In the genomic region with DNA sequence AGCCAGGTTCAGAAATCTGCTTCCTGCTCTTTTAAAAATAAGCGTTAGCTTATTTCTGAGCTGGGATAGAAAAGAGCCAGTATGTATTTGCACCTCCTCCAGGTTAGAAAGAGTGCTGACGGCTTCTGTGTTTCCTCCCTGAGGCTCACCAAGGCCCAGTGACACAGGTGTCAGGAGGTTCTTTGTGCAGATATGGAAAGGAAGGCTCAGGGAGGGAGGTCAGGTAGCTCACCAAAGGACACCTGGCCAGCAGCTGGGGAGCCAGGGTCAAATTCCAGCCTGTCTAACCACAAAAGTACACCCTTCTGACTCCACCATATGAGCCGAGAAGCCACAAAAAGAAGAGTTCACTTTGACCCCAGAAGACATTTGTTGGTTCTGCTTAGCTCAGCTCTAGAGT, we compare ENCODE assay signal across 15 cellular contexts.
DNase-seq lines count a peak whose midpoint lies in the region; ATAC-seq and TF ChIP-seq lines count a peak whose summit lies in the region.
"Had no signal": no experiment of that assay in that cellular context is flagged by ENCODE, and none has a peak within 500 bp of the region (broad histone marks: within the 10 kb centered on the region; RNA-seq: fewer than 3 reads in every experiment).

No MANE protein-coding gene starts in this region.

- H3K23me2 ChIP-seq in H9 (ENCODE audit: insufficient read length, low read depth, low read length, poor library complexity, severe bottlenecking): no peaks in the 10 kb centered on the region

- H3K4me1 ChIP-seq in H9 (ENCODE audit: insufficient read depth, low read length) (peaks cover 12% of the 10 kb centered on the region), MM.1S (ENCODE audit: low read length) (peaks cover 41% of the 10 kb centered on the region)

- H2AFZ ChIP-seq in H9 (ENCODE audit: low read length) (no peak overlapping the region), MM.1S (ENCODE audit: low read length) (0 out of 2 replicates have a peak overlapping the region, but pooled peaks have one; percentile 11)

- no peak overlapping the region for H4K5ac ChIP-seq in H9 (ENCODE audit: insufficient read length, low read depth, low read length)

- H2BK15ac ChIP-seq in H9 (ENCODE audit: low read depth, low read length): 0 out of 2 replicates have a peak overlapping the region, but pooled peaks have one; percentile 81

- no peak overlapping the region for H4K91ac ChIP-seq in H9 (ENCODE audit: insufficient read length, low read depth, low read length)

- ATAC-seq in HG03039 (IDR thresholded peaks at IDR 0.05; ENCODE audit: unreplicated experiment): no peak
- ATAC-seq: CD8-positive, alpha-beta T cell had no signal

- H4K20me1 ChIP-seq in H9 (ENCODE audit: control insufficient read depth, insufficient read depth, insufficient read length) (no peaks in the 10 kb centered on the region), MM.1S (ENCODE audit: insufficient read depth, low read length) (no peaks in the 10 kb centered on the region)
- H4K20me1 ChIP-seq: BLaER1 treated with 17β-estradiol and CSF1 and Interleukin-3, amounts not matched to agents 10 nM and 100 nM had no signal

- H3T11ph ChIP-seq in H9 (ENCODE audit: low read length): no peak overlapping the region

- no peaks in the 10 kb centered on the region; a peak in 1 of 7 replicates for H3K36me3 Mint-ChIP-seq in H9 (ENCODE audit: insufficient read depth in 1 of 3, low read depth in 3 of 3)
- no peaks in the 10 kb centered on the region for H3K36me3 Mint-ChIP-seq in activated T-helper 1 cell treated with anti-CD3 and anti-CD28 coated beads, Interleukin-12 subunit alpha, Interleukin-12 subunit beta, Interleukin-2, Interleukin-4 antibody, amounts not matched to agents 30 ng/mL and 10 ng/mL and 1 ng/mL, durations not matched to agents 14 hours and 24 hours and 36 hours (ENCODE audit: low read depth)
- H3K36me3 Mint-ChIP-seq: CD8-positive, alpha-beta T cell had no signal

- intact Hi-C loops in activated T-helper 1 cell treated with anti-CD3 and anti-CD28 coated beads, Interleukin-12 subunit alpha, Interleukin-12 subunit beta, Interleukin-2, Interleukin-4 antibody, amounts not matched to agents 30 ng/mL and 10 ng/mL and 1 ng/mL, durations not matched to agents 14 hours and 24 hours and 36 hours (cut with micrococcal nuclease): no loop called here

- H3K27ac ChIP-seq in H9 (ENCODE audit: insufficient read length, low read depth, low read length) (no peak overlapping the region), MM.1S (ENCODE audit: low read length) (peak overlapping the region; percentile 90)
- H3K27ac ChIP-seq: BLaER1 treated with 17β-estradiol and CSF1 and Interleukin-3, amounts not matched to agents 10 nM and 100 nM had no signal

- no peak overlapping the region for H3K18ac ChIP-seq in H9 (ENCODE audit: insufficient read length, low read depth, low read length)

- H3K79me1 ChIP-seq in H9 (ENCODE audit: insufficient read depth, low read depth, low read length, poor library complexity, severe bottlenecking): no peaks in the 10 kb centered on the region

- H3K27me3 ChIP-seq in H9 (ENCODE audit: insufficient read depth, low read length) (no peaks in the 10 kb centered on the region), MM.1S (replicated peaks; ENCODE audit: insufficient read depth, low read length) (no peaks in the 10 kb centered on the region)
- H3K27me3 ChIP-seq: BLaER1 treated with 17β-estradiol and CSF1 and Interleukin-3, amounts not matched to agents 10 nM and 100 nM had no signal

- H3K23ac ChIP-seq in H9 (ENCODE audit: insufficient read length, low read depth, low read length): no peak overlapping the region

- no peak overlapping the region for H2BK20ac ChIP-seq in H9 (ENCODE audit: low read depth, low read length, poor library complexity, severe bottlenecking)

- no peak overlapping the region for H2AK5ac ChIP-seq in H9 (ENCODE audit: insufficient read length, low read length)

- H3K27me3 Mint-ChIP-seq in H9 (ENCODE audit: low read depth): no peaks in the 10 kb centered on the region
- H3K27me3 Mint-ChIP-seq in activated T-helper 1 cell treated with anti-CD3 and anti-CD28 coated beads, Interleukin-12 subunit alpha, Interleukin-12 subunit beta, Interleukin-2, Interleukin-4 antibody, amounts not matched to agents 30 ng/mL and 10 ng/mL and 1 ng/mL, durations not matched to agents 14 hours and 24 hours and 36 hours (ENCODE audit: insufficient read depth): no peaks in the 10 kb centered on the region
- H3K27me3 Mint-ChIP-seq: B cell had no signal

- H3K4me1 Mint-ChIP-seq in H9: peaks cover 44 to 51% of the 10 kb centered on the region in 2 experiments
- H3K4me1 Mint-ChIP-seq in activated T-helper 1 cell treated with anti-CD3 and anti-CD28 coated beads, Interleukin-12 subunit alpha, Interleukin-12 subunit beta, Interleukin-2, Interleukin-4 antibody, amounts not matched to agents 30 ng/mL and 10 ng/mL and 1 ng/mL, durations not matched to agents 14 hours and 24 hours and 36 hours (ENCODE audit: low read depth): no peaks in the 10 kb centered on the region

- H3K56ac ChIP-seq in H9 (ENCODE audit: insufficient read length, low read depth, low read length): no peak overlapping the region

- DNase-seq in H9 (no peak), MM.1S (peak; percentile 94), RPMI8226 (peak; percentile 92), islet precursor cell (peak; percentile 49), foreskin fibroblast (no peak), NCI-H524 (lab: John Stamatoyannopoulos, UW) (no peak)
- DNase-seq in activated T-helper 1 cell treated with anti-CD3 and anti-CD28 coated beads, Interleukin-12 subunit alpha, Interleukin-12 subunit beta, Interleukin-2, Interleukin-4 antibody, amounts not matched to agents 30 ng/mL and 10 ng/mL and 1 ng/mL, durations not matched to agents 14 hours and 24 hours and 36 hours (ENCODE audit: low spot score): no peak
- DNase-seq: Calu3; CD8-positive, alpha-beta T cell; DMS79 treated with DMSO at 0.1 percent for 48 hours; GF-D8; HCEC 1CT had no signal

- no peak overlapping the region for H2BK12ac ChIP-seq in H9 (ENCODE audit: insufficient read length, low read depth, low read length)

- H3K4me2 ChIP-seq in H9 (ENCODE audit: insufficient read depth, insufficient read length, low read length) (no peak overlapping the region), MM.1S (ENCODE audit: low read depth, low read length) (peak overlapping the region; percentile 75)

- no peaks in the 10 kb centered on the region for H3K9me3 Mint-ChIP-seq in H9
- no peaks in the 10 kb centered on the region for H3K9me3 Mint-ChIP-seq in activated T-helper 1 cell treated with anti-CD3 and anti-CD28 coated beads, Interleukin-12 subunit alpha, Interleukin-12 subunit beta, Interleukin-2, Interleukin-4 antibody, amounts not matched to agents 30 ng/mL and 10 ng/mL and 1 ng/mL, durations not matched to agents 14 hours and 24 hours and 36 hours
- H3K9me3 Mint-ChIP-seq: CD8-positive, alpha-beta T cell had no signal

- WGBS in H9 (ENCODE audit: extremely low coverage, insufficient read length, low lambda C conversion rate): no CpG with 5 or more reads among the region's 3 CpGs

- TF ChIP-seq CTCF in H9 (conservative IDR thresholded peaks at IDR 0.05): no peak
- TF ChIP-seq CTCF in MM.1S (IDR thresholded peaks at IDR 0.05; ENCODE audit: low read length): peak; percentile 21; the same call in 1 of the 2 replicates
- no peak for TF ChIP-seq CTCF in foreskin fibroblast (IDR thresholded peaks at IDR 0.05; ENCODE audit: low read depth, low read length)

- H2BK5ac ChIP-seq in H9 (ENCODE audit: insufficient read length, low read length): no peak overlapping the region

- no peak overlapping the region for H3K14ac ChIP-seq in H9 (ENCODE audit: insufficient read depth, low read length)

- no peak overlapping the region for H3K27ac Mint-ChIP-seq in H9
- no peak overlapping the region for H3K27ac Mint-ChIP-seq in activated T-helper 1 cell treated with anti-CD3 and anti-CD28 coated beads, Interleukin-12 subunit alpha, Interleukin-12 subunit beta, Interleukin-2, Interleukin-4 antibody, amounts not matched to agents 30 ng/mL and 10 ng/mL and 1 ng/mL, durations not matched to agents 14 hours and 24 hours and 36 hours
- H3K27ac Mint-ChIP-seq: B cell; CD8-positive, alpha-beta T cell had no signal

- H3K79me2 ChIP-seq in H9 (ENCODE audit: insufficient read depth, low read length) (no peaks in the 10 kb centered on the region), MM.1S (ENCODE audit: low read length) (no peaks in the 10 kb centered on the region)

- peaks cover 20% of the 10 kb centered on the region for H3F3A ChIP-seq in MM.1S (ENCODE audit: insufficient read depth, low read length)

- H3K36me3 ChIP-seq in MM.1S (replicated peaks; ENCODE audit: insufficient read depth, low read length): no peaks in the 10 kb centered on the region
- H3K36me3 ChIP-seq: BLaER1 treated with 17β-estradiol and CSF1 and Interleukin-3, amounts not matched to agents 10 nM and 100 nM had no signal

- 0 out of 2 replicates have a peak overlapping the region, but pooled peaks have one; percentile 11 for H3K4me3 ChIP-seq in MM.1S (ENCODE audit: low read length)
- no peak overlapping the region for H3K4me3 ChIP-seq in foreskin fibroblast (ENCODE audit: low read depth in 1 of 2, low read length in 2 of 2)
- H3K4me3 ChIP-seq: BLaER1 treated with 17β-estradiol and CSF1 and Interleukin-3, amounts not matched to agents 10 nM and 100 nM had no signal

- H3K9me3 ChIP-seq in H9 (ENCODE audit: control insufficient read depth, low read depth, low read length) (no peaks in the 10 kb centered on the region), MM.1S (replicated peaks; ENCODE audit: insufficient read depth, low read length) (no peaks in the 10 kb centered on the region)
- H3K9me3 ChIP-seq: BLaER1 treated with 17β-estradiol and CSF1 and Interleukin-3, amounts not matched to agents 10 nM and 100 nM had no signal

- H2BK120ac ChIP-seq in H9 (ENCODE audit: low read depth, low read length, poor library complexity, severe bottlenecking): no peak overlapping the region

- H3K4ac ChIP-seq in H9 (ENCODE audit: low read depth, low read length): no peak overlapping the region

- H3K9ac ChIP-seq in H9 (ENCODE audit: extremely low read depth, insufficient read length, low read length) (no peak overlapping the region), MM.1S (ENCODE audit: low read length) (peak overlapping the region; percentile 48; the same call in 1 of the 2 replicates)
- H3K9ac ChIP-seq: BLaER1 treated with 17β-estradiol and CSF1 and Interleukin-3, amounts not matched to agents 10 nM and 100 nM had no signal

- no peak overlapping the region for H4K8ac ChIP-seq in H9 (replicated peaks; ENCODE audit: insufficient read length, low read depth, low read length)

- no peak overlapping the region for H3K4me3 Mint-ChIP-seq in H9
- no peak overlapping the region for H3K4me3 Mint-ChIP-seq in activated T-helper 1 cell treated with anti-CD3 and anti-CD28 coated beads, Interleukin-12 subunit alpha, Interleukin-12 subunit beta, Interleukin-2, Interleukin-4 antibody, amounts not matched to agents 30 ng/mL and 10 ng/mL and 1 ng/mL, durations not matched to agents 14 hours and 24 hours and 36 hours
- H3K4me3 Mint-ChIP-seq: B cell; CD8-positive, alpha-beta T cell had no signal

- no peaks in the 10 kb centered on the region for H3K9me2 ChIP-seq in MM.1S (replicated peaks; ENCODE audit: insufficient read depth, low read length)

Comparison
In these comparisons a context has a peak if more than half of its experiments do, and no peak if none do; other contexts are left out.
1. DNase-seq: peak in MM.1S (single experiment), RPMI8226 (single experiment) and islet precursor cell (single experiment); none in H9 (single experiment), foreskin fibroblast (0 of 2), activated T-helper 1 cell treated with anti-CD3 and anti-CD28 coated beads, Interleukin-12 subunit alpha, Interleukin-12 subunit beta, Interleukin-2, Interleukin-4 antibody, amounts not matched to agents 30 ng/mL and 10 ng/mL and 1 ng/mL, durations not matched to agents 14 hours and 24 hours and 36 hours (single experiment) and NCI-H524 (0 of 2).